In the genomic region with DNA sequence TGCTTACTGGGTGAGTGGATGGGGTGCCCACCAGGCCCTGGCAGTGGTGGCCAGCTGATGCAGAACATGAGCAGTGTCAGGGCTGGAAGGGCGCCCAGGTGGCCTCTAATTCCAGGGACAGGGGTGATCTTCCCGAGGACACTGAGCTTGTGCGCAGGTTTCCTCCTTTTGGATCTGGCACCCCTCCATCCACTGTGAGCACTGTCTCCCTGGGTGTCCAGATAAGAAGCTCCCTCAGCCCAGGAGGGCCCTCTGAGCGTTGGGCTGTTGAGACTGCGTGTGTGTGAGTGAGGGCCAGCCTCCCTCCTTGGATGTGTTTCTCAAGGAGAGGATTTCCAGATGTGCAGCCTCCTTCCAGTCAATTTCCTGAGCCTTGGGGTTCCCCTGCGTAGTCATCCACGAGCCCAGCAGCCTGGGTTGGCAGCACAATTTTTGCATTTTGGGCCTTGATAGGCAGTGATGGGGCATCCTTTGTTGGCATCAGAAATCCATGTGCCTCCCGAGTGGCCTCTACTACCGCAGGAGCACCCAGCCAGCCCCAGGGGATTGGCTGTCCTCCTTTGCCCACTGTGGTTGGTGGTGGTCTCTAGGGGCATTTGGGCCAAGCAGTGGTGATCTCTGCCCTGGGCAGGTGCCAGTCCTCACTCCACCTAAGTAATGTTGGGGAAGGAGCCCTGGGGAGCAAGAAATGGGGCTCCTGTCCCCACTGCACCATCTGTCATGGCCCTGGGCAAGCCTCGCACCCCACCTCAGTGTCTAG, we compare ENCODE assay signal across 24 cellular contexts. TPM values are rescaled to one million over a fixed set of nuclear protein-coding genes. Genes with fewer than 3 reads are reported as not detected.
DNase-seq lines count a peak whose midpoint lies in the region; ATAC-seq and TF ChIP-seq lines count a peak whose summit lies in the region.
"Had no signal": no experiment of that assay in that cellular context is flagged by ENCODE, and none has a peak within 500 bp of the region (broad histone marks: within the 10 kb centered on the region; RNA-seq: fewer than 3 reads in every experiment).

No MANE protein-coding gene starts in this region.

- no peak overlapping the region for H2AK5ac ChIP-seq in IMR-90 (ENCODE audit: low read depth, low read length)

- no peak overlapping the region for H2BK5ac ChIP-seq in IMR-90 (ENCODE audit: low read depth, low read length, poor library complexity, severe bottlenecking)

- CTCF ChIA-PET in IMR-90 (lab: Yijun Ruan, JAX): no interaction called here

- in situ Hi-C loops in IMR-90 (cut with MboI; ENCODE audit: low sequenced_read_pairs): no loop called here

- H2BK20ac ChIP-seq in IMR-90 (ENCODE audit: low read depth, low read length): no peak overlapping the region

- no peak overlapping the region for H3K9ac ChIP-seq in IMR-90 (ENCODE audit: low read depth, low read length)

- no peak overlapping the region for H3K4ac ChIP-seq in IMR-90 (ENCODE audit: low read depth, low read length)

- H3K4me1 ChIP-seq in IMR-90 (ENCODE audit: control insufficient read depth, insufficient read depth, low read length): no peaks in the 10 kb centered on the region
- H3K4me1 ChIP-seq in right atrium auricular region: peaks cover 0 to 23% of the 10 kb centered on the region in 2 donors

- H2AK9ac ChIP-seq in IMR-90 (replicated peaks; ENCODE audit: low read depth, low read length, poor library complexity): peak overlapping the region; percentile 25

- H3K9me3 ChIP-seq in IMR-90 (ENCODE audit: control insufficient read depth, insufficient read depth, low read length) (no peaks in the 10 kb centered on the region), right atrium auricular region (no peaks in the 10 kb centered on the region)

- no peak for TF ChIP-seq RAD21 in IMR-90 (IDR thresholded peaks at IDR 0.05; ENCODE audit: low read length)

- H4K5ac ChIP-seq in IMR-90 (ENCODE audit: low read depth, low read length): no peak overlapping the region

- no peaks in the 10 kb centered on the region for H4K20me1 ChIP-seq in IMR-90 (ENCODE audit: insufficient read depth, low read length)

- ATAC-seq in IMR-90 (ENCODE audit: low read depth) (no peak), HG03135 (IDR thresholded peaks at IDR 0.05; ENCODE audit: unreplicated experiment) (no peak)
- ATAC-seq: PC-3 had no signal

- no peak overlapping the region for H4K91ac ChIP-seq in IMR-90 (ENCODE audit: insufficient read depth, low read depth, low read length)

- no peak overlapping the region for H3K4me3 ChIP-seq in IMR-90 (ENCODE audit: insufficient read depth, low read depth, low read length)
- H3K4me3 ChIP-seq in right atrium auricular region: no peak overlapping the region

- TF ChIP-seq CTCF in IMR-90 (conservative IDR thresholded peaks at IDR 0.05; ENCODE audit: low read depth, low read length): no peak
- TF ChIP-seq CTCF in right atrium auricular region (IDR thresholded peaks at IDR 0.05): no peak

- TF ChIP-seq POLR2A in IMR-90 (IDR thresholded peaks at IDR 0.05; ENCODE audit: low read depth, low read length): no peak

- no peak overlapping the region for H2BK15ac ChIP-seq in IMR-90 (ENCODE audit: low read depth, low read length)

- H3K27ac ChIP-seq in IMR-90 (ENCODE audit: insufficient read depth, low read length) (no peak overlapping the region), right atrium auricular region (peak overlapping the region; percentile 64 to 82)

- H3K4me2 ChIP-seq in IMR-90 (ENCODE audit: low read depth, low read length): no peak overlapping the region

- POLR2A ChIA-PET in IMR-90 (lab: Charles Lee; ENCODE audit: unreplicated experiment): no interaction called here

- no peak overlapping the region for H2AFZ ChIP-seq in IMR-90 (replicated peaks; ENCODE audit: low read length, poor library complexity)

- H3K27me3 ChIP-seq in IMR-90 (ENCODE audit: control insufficient read depth, insufficient read depth, low read length) (no peaks in the 10 kb centered on the region), right atrium auricular region (no peaks in the 10 kb centered on the region)

- no peak overlapping the region for H4K8ac ChIP-seq in IMR-90 (ENCODE audit: low read depth in 2 of 2, low read length in 2 of 2)

- H3K56ac ChIP-seq in IMR-90 (ENCODE audit: extremely low read depth, insufficient read depth, low read length): no peak overlapping the region

- WGBS in IMR-90 (ENCODE audit: extremely low coverage in 2 of 2, insufficient read length in 1 of 2), 2 experiments: no CpG with 5 or more reads among the region's 10 CpGs

- no peaks in the 10 kb centered on the region for H3K79me1 ChIP-seq in IMR-90 (ENCODE audit: low read depth in 1 of 2, low read length in 2 of 2)

- dilution Hi-C loops in IMR-90 (cut with HindIII; ENCODE audit: low sequenced_read_pairs, unreplicated experiment): no loop called here

- H3K14ac ChIP-seq in IMR-90 (replicated peaks; ENCODE audit: low read depth, low read length): no peak overlapping the region

- no TSS peak for BruUV-seq in IMR-90 (replicated peaks; lab: Mats Ljungman, UMichigan)

- H3K23ac ChIP-seq in IMR-90 (ENCODE audit: low read depth, low read length): no peak overlapping the region

- H3K36me3 ChIP-seq in IMR-90 (ENCODE audit: control insufficient read depth, insufficient read depth, low read length): no peaks in the 10 kb centered on the region
- H3K36me3 ChIP-seq in right atrium auricular region: peaks cover 78% of the 10 kb centered on the region

- peaks cover 7% of the 10 kb centered on the region; the same call in 1 of the 2 replicates for H3K9me1 ChIP-seq in IMR-90 (ENCODE audit: insufficient read depth, low read length)

- no peak overlapping the region for H2BK120ac ChIP-seq in IMR-90 (ENCODE audit: low read depth, low read length)

- H3K18ac ChIP-seq in IMR-90 (ENCODE audit: low read depth, low read length): no peak overlapping the region

- intact Hi-C loops in IMR-90 (cut with micrococcal nuclease): no loop called here
- intact Hi-C loops in cardiac septum (cut with DNase I): no loop called here
- intact Hi-C loops in posterior vena cava (cut with DNase I): no loop called here

- DNase-seq in IMR-90 (no peak), cardiac septum (ENCODE audit: low spot score) (peak; percentile 77), right atrium auricular region (ENCODE audit: low spot score) (peak; percentile 71), posterior vena cava (ENCODE audit: low spot score) (peak; percentile 53), DMS 273 (lab: John Stamatoyannopoulos, UW; ENCODE audit: unreplicated experiment) (no peak), NCI-H187 (lab: John Stamatoyannopoulos, UW) (no peak), activated gamma-delta T cell (lab: John Stamatoyannopoulos, UW) (no peak)
- DNase-seq: Calu3; DMS153; DND-41; Karpas-422; NCI-H1092; NCI-H1417 treated with DMSO at 0.1 percent for 48 hours; NCI-H2029; NCI-H446 treated with DMSO at 0.1 percent for 48 hours; NCI-H526; NCI-H82; NK-92 treated with Interleukin-12 subunit alpha and Interleukin-12 subunit beta, amount 100 ng/mL, for 24 hours; PC-3 had no signal

TF ChIP-seq in IMR-90, 13 proteins besides CTCF, POLR2A, EP300 and RAD21:
- TF ChIP-seq FOS (IDR thresholded peaks at IDR 0.05; ENCODE audit: low read depth, low read length) (no peak), CHD1 (IDR thresholded peaks at IDR 0.05; ENCODE audit: low read depth, low read length) (no peak), RFX5 (IDR thresholded peaks at IDR 0.05; ENCODE audit: low read depth, low read length) (no peak), MAFK (IDR thresholded peaks at IDR 0.05; ENCODE audit: low read depth, low read length) (no peak), MAZ (IDR thresholded peaks at IDR 0.05; ENCODE audit: borderline replicate concordance, low read depth, low read length) (no peak), BHLHE40 (IDR thresholded peaks at IDR 0.05; ENCODE audit: low read depth, low read length) (no peak), CEBPB (IDR thresholded peaks at IDR 0.05; ENCODE audit: low read depth, low read length) (no peak), MXI1 (IDR thresholded peaks at IDR 0.05; ENCODE audit: borderline replicate concordance, low read depth, low read length) (no peak), SMC3 (IDR thresholded peaks at IDR 0.05; ENCODE audit: low read depth, low read length) (no peak), NFE2L2 (IDR thresholded peaks at IDR 0.05; ENCODE audit: low read depth, low read length) (no peak), RCOR1 (IDR thresholded peaks at IDR 0.05; ENCODE audit: insufficient replicate concordance, low read length) (no peak)
- TF ChIP-seq, protein P1, sequence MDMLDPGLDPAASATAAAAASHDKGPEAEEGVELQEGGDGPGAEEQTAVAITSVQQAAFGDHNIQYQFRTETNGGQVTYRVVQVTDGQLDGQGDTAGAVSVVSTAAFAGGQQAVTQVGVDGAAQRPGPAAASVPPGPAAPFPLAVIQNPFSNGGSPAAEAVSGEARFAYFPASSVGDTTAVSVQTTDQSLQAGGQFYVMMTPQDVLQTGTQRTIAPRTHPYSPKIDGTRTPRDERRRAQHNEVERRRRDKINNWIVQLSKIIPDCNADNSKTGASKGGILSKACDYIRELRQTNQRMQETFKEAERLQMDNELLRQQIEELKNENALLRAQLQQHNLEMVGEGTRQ (IDR thresholded peaks at IDR 0.05; ENCODE audit: low read depth, low read length): no peak
- TF ChIP-seq, protein P2, sequence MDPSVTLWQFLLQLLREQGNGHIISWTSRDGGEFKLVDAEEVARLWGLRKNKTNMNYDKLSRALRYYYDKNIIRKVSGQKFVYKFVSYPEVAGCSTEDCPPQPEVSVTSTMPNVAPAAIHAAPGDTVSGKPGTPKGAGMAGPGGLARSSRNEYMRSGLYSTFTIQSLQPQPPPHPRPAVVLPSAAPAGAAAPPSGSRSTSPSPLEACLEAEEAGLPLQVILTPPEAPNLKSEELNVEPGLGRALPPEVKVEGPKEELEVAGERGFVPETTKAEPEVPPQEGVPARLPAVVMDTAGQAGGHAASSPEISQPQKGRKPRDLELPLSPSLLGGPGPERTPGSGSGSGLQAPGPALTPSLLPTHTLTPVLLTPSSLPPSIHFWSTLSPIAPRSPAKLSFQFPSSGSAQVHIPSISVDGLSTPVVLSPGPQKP (IDR thresholded peaks at IDR 0.05; ENCODE audit: borderline replicate concordance, low read depth, low read length): no peak

RNA-seq across cellular contexts. Expression of a gene that starts 20.9 kb away (rescaled TPM):
- not detected in 2 replicates for total RNA-seq in IMR-90 (2012; rRNA removed)
- not detected in 2 replicates for polyA plus RNA-seq in IMR-90 (2012; rRNA removed)
- not detected in 2 replicates for polyA plus RNA-seq in IMR-90 (2012; cell fraction: cytosol; rRNA removed)
- polyA plus RNA-seq in IMR-90 (2012; cell fraction: nucleus; rRNA removed; ENCODE audit: low replicate concordance): 0.08 TPM in 1 of 2 replicates, not detected in the other
- total RNA-seq in cardiac septum: not detected
- not detected for total RNA-seq in right atrium auricular region
- under 1 TPM in 1 of 2 donors, not detected in 1; 0.14 TPM for total RNA-seq in posterior vena cava
- total RNA-seq: A172, H4, PC-3, SK-MEL-5 had no signal
- polyA plus RNA-seq: BJ had no signal

Comparison
In these comparisons a context has a peak if more than half of its experiments do, and no peak if none do; other contexts are left out.
1. DNase-seq: peak in cardiac septum (single experiment), right atrium auricular region (single experiment) and posterior vena cava (single experiment); none in IMR-90 (single experiment), DMS 273 (single experiment), NCI-H187 (0 of 2) and activated gamma-delta T cell (single experiment).